18 cellular contexts compared by ENCODE assay signal in the genomic region with DNA sequence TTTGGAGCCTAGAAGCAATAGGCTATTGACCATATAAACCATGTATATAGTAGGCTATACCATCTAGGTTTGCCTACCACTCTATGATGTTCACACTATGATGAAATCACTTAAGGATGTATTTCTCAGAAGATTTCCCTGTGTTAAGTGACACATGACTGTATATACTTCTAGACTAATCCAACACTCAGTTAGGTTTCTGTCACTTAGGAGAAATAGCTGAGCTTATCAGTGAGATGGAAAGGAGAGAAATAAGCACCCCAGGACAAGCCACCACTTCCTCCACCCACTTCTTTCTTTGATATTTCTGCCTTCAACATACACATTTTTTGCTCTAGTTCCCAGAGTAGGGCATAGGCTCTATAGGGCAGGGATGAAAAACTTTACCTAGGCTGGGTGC. TPM values are rescaled to one million over a fixed set of nuclear protein-coding genes. Genes with fewer than 3 reads are reported as not detected.
DNase-seq lines count a peak whose midpoint lies in the region; ATAC-seq and TF ChIP-seq lines count a peak whose summit lies in the region.
"Had no signal": no experiment of that assay in that cellular context is flagged by ENCODE, and none has a peak within 500 bp of the region (broad histone marks: within the 10 kb centered on the region; RNA-seq: fewer than 3 reads in every experiment).

No MANE protein-coding gene starts in this region.

- DNase-seq in activated T-cell treated with anti-CD3 and anti-CD28 coated beads, Interleukin-2, amount 50 U/mL, for 4 hours = no peak
- DNase-seq in activated T-cell treated with anti-CD3 and anti-CD28 coated beads for 4 hours (no peak), Calu3 (no peak), HEK293T (ENCODE audit: extremely low spot score) (no peak), left cardiac atrium (no peak)
- no peak for DNase-seq in activated T-helper 2 cell treated with anti-CD3 and anti-CD28 coated beads, Interferon-gamma antibody, Interleukin-2, Interleukin-4, amounts not matched to agents 10 μg/mL and 5 μg/mL and 100 μg/mL, durations not matched to agents 14 hours and 24 hours and 36 hours (ENCODE audit: low spot score)
- DNase-seq in stimulated activated naive CD8-positive, alpha-beta T cell treated with anti-CD3 and anti-CD28 coated beads, Interleukin-15, amount 100 ng/mL, for 72 hours = no peak
- DNase-seq: ACHN; CD8-positive, alpha-beta memory T cell; DMS 273 treated with DMSO at 0.1 percent for 48 hours; Karpas-422; MM.1S; NCI-H1105; NCI-H187 treated with DMSO at 0.1 percent for 48 hours; NCI-H774 had no signal

- peaks cover 30% of the 10 kb centered on the region for H3K4me1 Mint-ChIP-seq in activated T-cell treated with anti-CD3 and anti-CD28 coated beads, Interleukin-2, amount 50 U/mL, for 4 hours (ENCODE audit: low read depth)
- H3K4me1 Mint-ChIP-seq in Calu3 (ENCODE audit: low read depth, unreplicated experiment) = peaks cover 28% of the 10 kb centered on the region
- peaks cover 27% of the 10 kb centered on the region for H3K4me1 Mint-ChIP-seq in activated T-helper 2 cell treated with anti-CD3 and anti-CD28 coated beads, Interferon-gamma antibody, Interleukin-2, Interleukin-4, amounts not matched to agents 10 μg/mL and 5 μg/mL and 100 μg/mL, durations not matched to agents 14 hours and 24 hours and 36 hours (ENCODE audit: low read depth)
- peaks cover 32% of the 10 kb centered on the region for H3K4me1 Mint-ChIP-seq in stimulated activated naive CD8-positive, alpha-beta T cell treated with anti-CD3 and anti-CD28 coated beads, Interleukin-15, amount 100 ng/mL, for 72 hours

- no TSS peak for BruUV-seq in Calu3 (replicated peaks; lab: Mats Ljungman, UMichigan)

- POLR2A ChIA-PET in HEK293T (lab: Yijun Ruan, JAX) = no interaction called here

- CTCF ChIA-PET in Calu3 (lab: Charles Lee) = no interaction called here
- CTCF ChIA-PET in HEK293T (lab: Yijun Ruan, JAX) = no interaction called here

- ATAC-seq in activated T-cell treated with anti-CD3 and anti-CD28 coated beads, Interleukin-2, amount 50 U/mL, for 4 hours = peak; percentile 18 to 21
- peak; percentile 80 for ATAC-seq in stimulated activated naive CD8-positive, alpha-beta T cell treated with anti-CD3 and anti-CD28 coated beads, Interleukin-15, amount 100 ng/mL, for 72 hours
- no peak for ATAC-seq in left cardiac atrium
- ATAC-seq: Panc1, Right ventricle myocardium inferior had no signal

- TF ChIP-seq CTCF in Calu3 (IDR thresholded peaks at IDR 0.05; ENCODE audit: unreplicated experiment) = no peak

- H3K36me3 Mint-ChIP-seq in activated T-cell treated with anti-CD3 and anti-CD28 coated beads, Interleukin-2, amount 50 U/mL, for 4 hours (ENCODE audit: insufficient read depth) = peaks cover 17% of the 10 kb centered on the region
- H3K36me3 Mint-ChIP-seq in Calu3 (ENCODE audit: insufficient read depth, unreplicated experiment) = peaks cover 40% of the 10 kb centered on the region
- peaks cover 31% of the 10 kb centered on the region for H3K36me3 Mint-ChIP-seq in activated T-helper 2 cell treated with anti-CD3 and anti-CD28 coated beads, Interferon-gamma antibody, Interleukin-2, Interleukin-4, amounts not matched to agents 10 μg/mL and 5 μg/mL and 100 μg/mL, durations not matched to agents 14 hours and 24 hours and 36 hours (ENCODE audit: low read depth)

- no peaks in the 10 kb centered on the region for H3K27me3 Mint-ChIP-seq in activated T-cell treated with anti-CD3 and anti-CD28 coated beads, Interleukin-2, amount 50 U/mL, for 4 hours (ENCODE audit: low read depth)
- no peaks in the 10 kb centered on the region for H3K27me3 Mint-ChIP-seq in Calu3 (ENCODE audit: unreplicated experiment)
- H3K27me3 Mint-ChIP-seq in activated T-helper 2 cell treated with anti-CD3 and anti-CD28 coated beads, Interferon-gamma antibody, Interleukin-2, Interleukin-4, amounts not matched to agents 10 μg/mL and 5 μg/mL and 100 μg/mL, durations not matched to agents 14 hours and 24 hours and 36 hours (ENCODE audit: low read depth) = no peaks in the 10 kb centered on the region
- H3K27me3 Mint-ChIP-seq in stimulated activated naive CD8-positive, alpha-beta T cell treated with anti-CD3 and anti-CD28 coated beads, Interleukin-15, amount 100 ng/mL, for 72 hours = no peaks in the 10 kb centered on the region
- H3K27me3 Mint-ChIP-seq: B cell; CD8-positive, alpha-beta memory T cell had no signal

- intact Hi-C loops in Calu3 (cut with micrococcal nuclease; ENCODE audit: unreplicated experiment) = no loop called here
- intact Hi-C loops in activated T-helper 2 cell treated with anti-CD3 and anti-CD28 coated beads, Interferon-gamma antibody, Interleukin-2, Interleukin-4, amounts not matched to agents 10 μg/mL and 5 μg/mL and 100 μg/mL, durations not matched to agents 14 hours and 24 hours and 36 hours (cut with micrococcal nuclease) = loop anchor here (2.0 kb wide), 1 partner anchor 15 kb away; no protein-coding TSS in a partner anchor
- intact Hi-C loops in left cardiac atrium (cut with DNase I) = no loop called here

- no peaks in the 10 kb centered on the region for H3K9me3 Mint-ChIP-seq in activated T-cell treated with anti-CD3 and anti-CD28 coated beads, Interleukin-2, amount 50 U/mL, for 4 hours
- no peaks in the 10 kb centered on the region for H3K9me3 Mint-ChIP-seq in Calu3 (ENCODE audit: low read depth, unreplicated experiment)
- no peaks in the 10 kb centered on the region for H3K9me3 Mint-ChIP-seq in activated T-helper 2 cell treated with anti-CD3 and anti-CD28 coated beads, Interferon-gamma antibody, Interleukin-2, Interleukin-4, amounts not matched to agents 10 μg/mL and 5 μg/mL and 100 μg/mL, durations not matched to agents 14 hours and 24 hours and 36 hours
- no peaks in the 10 kb centered on the region for H3K9me3 Mint-ChIP-seq in stimulated activated naive CD8-positive, alpha-beta T cell treated with anti-CD3 and anti-CD28 coated beads, Interleukin-15, amount 100 ng/mL, for 72 hours
- H3K9me3 Mint-ChIP-seq: CD8-positive, alpha-beta memory T cell had no signal

- no peak overlapping the region for H3K4me3 Mint-ChIP-seq in activated T-cell treated with anti-CD3 and anti-CD28 coated beads, Interleukin-2, amount 50 U/mL, for 4 hours
- no peak overlapping the region for H3K4me3 Mint-ChIP-seq in Calu3 (ENCODE audit: low read depth, unreplicated experiment)
- H3K4me3 Mint-ChIP-seq in activated T-helper 2 cell treated with anti-CD3 and anti-CD28 coated beads, Interferon-gamma antibody, Interleukin-2, Interleukin-4, amounts not matched to agents 10 μg/mL and 5 μg/mL and 100 μg/mL, durations not matched to agents 14 hours and 24 hours and 36 hours (ENCODE audit: low read depth) = no peak overlapping the region
- H3K4me3 Mint-ChIP-seq in stimulated activated naive CD8-positive, alpha-beta T cell treated with anti-CD3 and anti-CD28 coated beads, Interleukin-15, amount 100 ng/mL, for 72 hours = peak overlapping the region in 1 of 2 donors; percentile 22
- H3K4me3 Mint-ChIP-seq: B cell; CD8-positive, alpha-beta memory T cell had no signal

- peak overlapping the region; percentile 85 for H3K27ac Mint-ChIP-seq in Calu3 (ENCODE audit: unreplicated experiment)
- peak overlapping the region; percentile 21 for H3K27ac Mint-ChIP-seq in activated T-helper 2 cell treated with anti-CD3 and anti-CD28 coated beads, Interferon-gamma antibody, Interleukin-2, Interleukin-4, amounts not matched to agents 10 μg/mL and 5 μg/mL and 100 μg/mL, durations not matched to agents 14 hours and 24 hours and 36 hours
- H3K27ac Mint-ChIP-seq in stimulated activated naive CD8-positive, alpha-beta T cell treated with anti-CD3 and anti-CD28 coated beads, Interleukin-15, amount 100 ng/mL, for 72 hours = peak overlapping the region in 1 of 2 donors; percentile 27
- H3K27ac Mint-ChIP-seq: B cell had no signal

TF ChIP-seq in HEK293T, 16 proteins besides CTCF, POLR2A, EP300 and RAD21 (continues in another document):
- no peak for TF ChIP-seq HDGF (IDR thresholded peaks at IDR 0.05; ENCODE audit: borderline replicate concordance)
- TF ChIP-seq, protein P1, sequence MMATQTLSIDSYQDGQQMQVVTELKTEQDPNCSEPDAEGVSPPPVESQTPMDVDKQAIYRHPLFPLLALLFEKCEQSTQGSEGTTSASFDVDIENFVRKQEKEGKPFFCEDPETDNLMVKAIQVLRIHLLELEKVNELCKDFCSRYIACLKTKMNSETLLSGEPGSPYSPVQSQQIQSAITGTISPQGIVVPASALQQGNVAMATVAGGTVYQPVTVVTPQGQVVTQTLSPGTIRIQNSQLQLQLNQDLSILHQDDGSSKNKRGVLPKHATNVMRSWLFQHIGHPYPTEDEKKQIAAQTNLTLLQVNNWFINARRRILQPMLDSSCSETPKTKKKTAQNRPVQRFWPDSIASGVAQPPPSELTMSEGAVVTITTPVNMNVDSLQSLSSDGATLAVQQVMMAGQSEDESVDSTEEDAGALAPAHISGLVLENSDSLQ (IDR thresholded peaks at IDR 0.05) = no peak
- no peak for TF ChIP-seq SUZ12 (IDR thresholded peaks at IDR 0.05)
- TF ChIP-seq FOXA1 (IDR thresholded peaks at IDR 0.05) = no peak
- no peak for TF ChIP-seq TARDBP (IDR thresholded peaks at IDR 0.05)
- TF ChIP-seq BHLHE40 (IDR thresholded peaks at IDR 0.05; ENCODE audit: borderline replicate concordance) = no peak
- no peak for TF ChIP-seq ZNF384 (IDR thresholded peaks at IDR 0.05)
- no peak for TF ChIP-seq L3MBTL2 (conservative IDR thresholded peaks at IDR 0.05)
- no peak for TF ChIP-seq LEF1 (IDR thresholded peaks at IDR 0.05; ENCODE audit: borderline replicate concordance)
- no peak for TF ChIP-seq ELF4 (IDR thresholded peaks at IDR 0.05)
- no peak for TF ChIP-seq FOXK2 (IDR thresholded peaks at IDR 0.05)

RNA-seq across cellular contexts. Expression of a gene that starts 7.8 kb away (rescaled TPM):
- 1 to 10 TPM; 4.7 to 6.9 (median 6.0) TPM for total RNA-seq in activated T-cell treated with anti-CD3 and anti-CD28 coated beads, Interleukin-2, amount 50 U/mL, for 4 hours
- total RNA-seq in Calu3 (2022) = 40.7 and 45.3 TPM in 2 replicates
- 11.5 and 15.2 TPM in 2 replicates for total RNA-seq in activated T-helper 2 cell treated with anti-CD3 and anti-CD28 coated beads, Interferon-gamma antibody, Interleukin-2, Interleukin-4, amounts not matched to agents 10 μg/mL and 5 μg/mL and 100 μg/mL, durations not matched to agents 14 hours and 24 hours and 36 hours
- 10 to 100 TPM in 1 of 2 donors, 1 to 10 TPM in 1; 5.9 to 14.6 TPM for total RNA-seq in left cardiac atrium

RNA-seq across cellular contexts. Expression of a gene that starts 7.9 kb away (rescaled TPM):
- total RNA-seq in activated T-cell treated with anti-CD3 and anti-CD28 coated beads, Interleukin-2, amount 50 U/mL, for 4 hours = under 1 TPM; 0.08 to 0.53 (median 0.27) TPM
- total RNA-seq in Calu3 (2022) = 8.0 and 9.0 TPM in 2 replicates
- total RNA-seq in activated T-helper 2 cell treated with anti-CD3 and anti-CD28 coated beads, Interferon-gamma antibody, Interleukin-2, Interleukin-4, amounts not matched to agents 10 μg/mL and 5 μg/mL and 100 μg/mL, durations not matched to agents 14 hours and 24 hours and 36 hours = 1.3 and 1.6 TPM in 2 replicates
- total RNA-seq in left cardiac atrium = under 1 TPM; 0.13 to 0.27 TPM

RNA-seq across cellular contexts. Expression of a gene that starts 35.4 kb away (rescaled TPM):
- total RNA-seq in activated T-cell treated with anti-CD3 and anti-CD28 coated beads, Interleukin-2, amount 50 U/mL, for 4 hours = 100 to 1,000 TPM; 460 to 524 (median 513) TPM
- total RNA-seq in Calu3 (2022) = 266 and 313 TPM in 2 replicates
- 452 and 492 TPM in 2 replicates for total RNA-seq in activated T-helper 2 cell treated with anti-CD3 and anti-CD28 coated beads, Interferon-gamma antibody, Interleukin-2, Interleukin-4, amounts not matched to agents 10 μg/mL and 5 μg/mL and 100 μg/mL, durations not matched to agents 14 hours and 24 hours and 36 hours
- total RNA-seq in left cardiac atrium = 100 to 1,000 TPM; 114 to 148 TPM

Comparison
In these comparisons a context has a peak if more than half of its experiments do, and no peak if none do; other contexts are left out.
1. ATAC-seq: peak in activated T-cell treated with anti-CD3 and anti-CD28 coated beads, Interleukin-2, amount 50 U/mL, for 4 hours (2 of 2) and stimulated activated naive CD8-positive, alpha-beta T cell treated with anti-CD3 and anti-CD28 coated beads, Interleukin-15, amount 100 ng/mL, for 72 hours (single experiment); none in left cardiac atrium (0 of 2).